In genomic region chr6:37103169-37104039, GRCh38 we compare ENCODE assay signal across 8 cellular contexts.
DNase-seq lines count a peak whose midpoint lies in the region; ATAC-seq and TF ChIP-seq lines count a peak whose summit lies in the region.

No MANE protein-coding gene starts in this region.

- H3K4me3 ChIP-seq in BE2C (ENCODE audit: low read depth, low read length) (peak overlapping the region; percentile 44), right atrium auricular region (peak overlapping the region; percentile 12 to 46), prostate gland (peak overlapping the region in 1 of 2 donors; percentile 36)

- H3K27me3 ChIP-seq in BE2C (no peaks in the 10 kb centered on the region), right atrium auricular region (no peaks in the 10 kb centered on the region), prostate gland (replicated peaks; ENCODE audit: insufficient read depth) (no peaks in the 10 kb centered on the region)

- no peaks in the 10 kb centered on the region for H3K36me3 ChIP-seq in BE2C
- H3K36me3 ChIP-seq in right atrium auricular region, result no peaks in the 10 kb centered on the region
- H3K36me3 ChIP-seq in prostate gland, result no peaks in the 10 kb centered on the region

- intact Hi-C loops in prostate gland (cut with DNase I), result loop anchor here (2.0 kb wide), 1 partner anchor 27 kb away; no protein-coding TSS in a partner anchor

- H3K4me1 ChIP-seq in BE2C (peaks cover 31% of the 10 kb centered on the region), right atrium auricular region (peaks cover 0 to 27% of the 10 kb centered on the region in 2 donors), prostate gland (replicated peaks) (peaks cover 15% of the 10 kb centered on the region)

- no peak for ATAC-seq in HG03045 (IDR thresholded peaks at IDR 0.05; ENCODE audit: unreplicated experiment)

- no peak for TF ChIP-seq CTCF in BE2C (IDR thresholded peaks at IDR 0.05; ENCODE audit: low read depth, low read length)
- no peak for TF ChIP-seq CTCF in right atrium auricular region (IDR thresholded peaks at IDR 0.05)
- TF ChIP-seq CTCF in prostate gland (IDR thresholded peaks at IDR 0.05), result no peak

- DNase-seq in BE2C (peak; percentile 74), HK-2 (ENCODE audit: unreplicated experiment) (peak; percentile 17), NCI-H774 (lab: John Stamatoyannopoulos, UW) (peak; percentile 95), amniotic epithelial cell (ENCODE audit: low read depth) (peak; percentile 24), right atrium auricular region (ENCODE audit: low spot score) (peak; percentile 68), prostate gland (ENCODE audit: low spot score) (peak; percentile 44)
- DNase-seq in activated CD4-positive, CD25-positive, alpha-beta regulatory T cell treated with anti-CD3 and anti-CD28 coated beads, Interleukin-2, amount 50 U/mL, for 72 hours, result no peak

- H3K9me3 ChIP-seq in BE2C, result no peaks in the 10 kb centered on the region
- H3K9me3 ChIP-seq in right atrium auricular region, result no peaks in the 10 kb centered on the region
- H3K9me3 ChIP-seq in prostate gland, result no peaks in the 10 kb centered on the region

- WGBS in prostate gland, result 21% methylated on average over 10 of the region's 10 CpGs

- TF ChIP-seq POLR2A in prostate gland (IDR thresholded peaks at IDR 0.05), result no peak

- H3K27ac ChIP-seq in right atrium auricular region (peak overlapping the region; percentile 83 to 86), prostate gland (peak overlapping the region; percentile 60 to 66)
